20 cellular contexts compared by ENCODE assay signal in genomic region chr11:119041821-119042514, GRCh38. TPM values are rescaled to one million over a fixed set of nuclear protein-coding genes. Genes with fewer than 3 reads are reported as not detected.
DNase-seq lines count a peak whose midpoint lies in the region; ATAC-seq, FAIRE-seq and TF ChIP-seq lines count a peak whose summit lies in the region.
"Had no signal": no experiment of that assay in that cellular context is flagged by ENCODE, and none has a peak within 500 bp of the region (broad histone marks: within the 10 kb centered on the region; RNA-seq: fewer than 3 reads in every experiment).

No MANE protein-coding gene starts in this region.

- no peaks in the 10 kb centered on the region for H3K27me3 Mint-ChIP-seq in naive thymus-derived CD8-positive, alpha-beta T cell
- H3K27me3 Mint-ChIP-seq: memory B cell had no signal

- TF ChIP-seq RAD21 in GM12878 (IDR thresholded peaks at IDR 0.05; ENCODE audit: insufficient read depth, low read depth, low read length) = no peak

- H3K4me1 Mint-ChIP-seq in naive thymus-derived CD8-positive, alpha-beta T cell = peaks cover 0 to 4% (median 0%) of the 10 kb centered on the region in 4 donors
- H3K4me1 Mint-ChIP-seq: natural killer cell had no signal

- no peaks in the 10 kb centered on the region for H3K9me2 ChIP-seq in Karpas-422 (replicated peaks; ENCODE audit: insufficient read depth, low read length)

- TF ChIP-seq CTCF in GM12878 (IDR thresholded peaks at IDR 0.05 in 2 of 3, conservative IDR thresholded peaks at IDR 0.05 in 1 of 3; ENCODE audit: control insufficient read depth in 2 of 3, extremely low read depth in 1 of 3, insufficient read depth in 1 of 3, low read depth in 3 of 3, low read length in 3 of 3) = no peak

- H3K4me2 ChIP-seq in GM12878 (ENCODE audit: control insufficient read depth, insufficient read depth) (no peak overlapping the region), Karpas-422 (ENCODE audit: low read depth, low read length, poor library complexity, severe bottlenecking) (no peak overlapping the region)

- H3K79me2 ChIP-seq in GM12878 (ENCODE audit: control insufficient read depth, insufficient read depth, low read length) = no peaks in the 10 kb centered on the region
- H3K79me2 ChIP-seq in Karpas-422 (ENCODE audit: low read length) = no peaks in the 10 kb centered on the region

- no peak overlapping the region for H3K4me3 ChIP-seq in GM12878
- no peak overlapping the region for H3K4me3 ChIP-seq in Karpas-422 (ENCODE audit: low read length)
- H3K4me3 ChIP-seq: Peyer's patch had no signal

- H3K9ac ChIP-seq in GM12878 (ENCODE audit: control insufficient read depth, insufficient read depth, low read length) (no peak overlapping the region), Karpas-422 (ENCODE audit: low read length) (no peak overlapping the region)

- ATAC-seq in GM12878 (peak; percentile 24; the same call in 2 of the 3 replicates), HG02870 (IDR thresholded peaks at IDR 0.05; ENCODE audit: unreplicated experiment) (no peak)
- no peak for ATAC-seq in naive thymus-derived CD8-positive, alpha-beta T cell
- ATAC-seq: natural killer cell had no signal

- H3K27ac Mint-ChIP-seq in naive thymus-derived CD8-positive, alpha-beta T cell = peak overlapping the region in 1 of 10 donors; percentile 20
- H3K27ac Mint-ChIP-seq: HFFc6, memory B cell, natural killer cell had no signal

- SMC1A ChIA-PET in GM12878 (lab: Charles Lee; ENCODE audit: uncharacterized antibody, unreplicated experiment) = interaction anchor here (0.7 kb wide), 1 partner anchor 65 kb away, joined by 3 read pairs; no protein-coding TSS in a partner anchor

- H4K20me1 ChIP-seq in GM12878 (ENCODE audit: control insufficient read depth, insufficient read depth) (no peaks in the 10 kb centered on the region), Karpas-422 (ENCODE audit: insufficient read depth, low read depth, low read length) (no peaks in the 10 kb centered on the region)

- BruUV-seq in GM12878 (replicated peaks; lab: Mats Ljungman, UMichigan) = no TSS peak

- no peaks in the 10 kb centered on the region for H3K9me3 ChIP-seq in GM12878 (replicated peaks; ENCODE audit: control insufficient read depth, insufficient read depth, low read length)
- H3K9me3 ChIP-seq in Karpas-422 (ENCODE audit: low read length) = no peaks in the 10 kb centered on the region
- H3K9me3 ChIP-seq: Peyer's patch had no signal

- CTCF ChIA-PET in GM12878 (lab: Yijun Ruan, JAX) = interaction anchor here (1.0 kb wide), 2 partner anchors 13 to 296 kb away, joined by 4 to 7 read pairs; no protein-coding TSS in a partner anchor

- no peak for TF ChIP-seq POLR2A in GM12878 (IDR thresholded peaks at IDR 0.05; ENCODE audit: low read depth, low read length)

- H3K36me3 ChIP-seq in GM12878 (ENCODE audit: control insufficient read depth in 2 of 2, insufficient read depth in 2 of 2, low read length in 1 of 2) = peaks cover 11 to 15% of the 10 kb centered on the region in 2 experiments
- no peaks in the 10 kb centered on the region for H3K36me3 ChIP-seq in Karpas-422 (ENCODE audit: insufficient read depth, low read length)

- no peak overlapping the region for H2AFZ ChIP-seq in GM12878 (ENCODE audit: control insufficient read depth, low read depth, low read length)
- H2AFZ ChIP-seq in Karpas-422 (ENCODE audit: low read length) = no peak overlapping the region

- intact Hi-C loops in GM12878 (cut with micrococcal nuclease; ENCODE audit: unreplicated experiment) = no loop called here

- WGBS in GM12878 (ENCODE audit: insufficient coverage, insufficient replicate concordance, low lambda C conversion rate, missing lambda C conversion rate) = 88% methylated on average over 4 of the region's 4 CpGs

- POLR2A ChIA-PET in GM12878 (lab: Charles Lee) = interaction anchor here (0.6 to 1.8 kb wide), 4 partner anchors 9 to 345 kb away, joined by 3 to 5 read pairs (median 3); no protein-coding TSS in a partner anchor
- POLR2A ChIA-PET in naive thymus-derived CD8-positive, alpha-beta T cell (lab: Charles Lee) = interaction anchor here (0.7 to 1.6 kb wide), 2 partner anchors 15 to 247 kb away, joined by 3 read pairs; partner anchors contain the start of gene HYOU1

- in situ Hi-C loops in GM12878 (cut with MboI) = no loop called here

- H3K27ac ChIP-seq in GM12878 (ENCODE audit: control insufficient read depth, insufficient read depth) (no peak overlapping the region), Karpas-422 (ENCODE audit: low read length) (no peak overlapping the region)
- H3K27ac ChIP-seq: Peyer's patch had no signal

- H3K4me3 Mint-ChIP-seq in naive thymus-derived CD8-positive, alpha-beta T cell = peak overlapping the region in 1 of 10 donors; percentile 30
- H3K4me3 Mint-ChIP-seq: HFFc6, memory B cell, natural killer cell had no signal

- H3K4me1 ChIP-seq in GM12878 (ENCODE audit: control insufficient read depth, insufficient read depth, low read length) (no peaks in the 10 kb centered on the region), Karpas-422 (ENCODE audit: low read length) (peaks cover 12% of the 10 kb centered on the region)
- H3K4me1 ChIP-seq: Peyer's patch had no signal

- no peak for TF ChIP-seq EP300 in GM12878 (IDR thresholded peaks at IDR 0.05; ENCODE audit: borderline replicate concordance in 1 of 2, control insufficient read depth in 1 of 2, low read depth in 2 of 2, low read length in 2 of 2)

- no peak for FAIRE-seq in GM12878 (lab: Jason Lieb, UNC)
- FAIRE-seq: colon, kidney had no signal

- peaks cover 0 to 25% (median 2%) of the 10 kb centered on the region in 3 donors for H3K36me3 Mint-ChIP-seq in naive thymus-derived CD8-positive, alpha-beta T cell
- H3K36me3 Mint-ChIP-seq: natural killer cell had no signal

- DNase-seq in DMS53 (lab: John Stamatoyannopoulos, UW) (peak; percentile 94), EH (ENCODE audit: low read depth) (peak; percentile 26), NCI-H226 (peak; percentile 37), GM12878 (ENCODE audit: low read depth, low spot score) (no peak), NCI-H2227 (lab: John Stamatoyannopoulos, UW; ENCODE audit: unreplicated experiment) (no peak), Karpas-422 (no peak)
- DNase-seq in naive thymus-derived CD8-positive, alpha-beta T cell = no peak
- DNase-seq: activated naive CD4-positive, alpha-beta T cell; AML-193; COR-L47; HFFc6; natural killer cell; NCI-H146; NCI-H82; Peyer's patch; stimulated activated CD4-positive, alpha-beta T cell treated with anti-CD3 and anti-CD28 coated beads, Interleukin-2, amount 100 ng/mL, for 48 hours had no signal

- no peaks in the 10 kb centered on the region for H3K9me3 Mint-ChIP-seq in naive thymus-derived CD8-positive, alpha-beta T cell
- H3K9me3 Mint-ChIP-seq: HFFc6, memory B cell, natural killer cell had no signal

- RAD21 ChIA-PET in GM12878 (lab: Charles Lee; ENCODE audit: unreplicated experiment) = interaction anchor here (1.2 kb wide), 1 partner anchor 9 kb away, joined by 3 read pairs; no protein-coding TSS in a partner anchor

- no peaks in the 10 kb centered on the region for H3K27me3 ChIP-seq in GM12878 (replicated peaks in 1 of 2; ENCODE audit: control insufficient read depth in 2 of 2, insufficient read depth in 2 of 2, low read length in 1 of 2)
- H3K27me3 ChIP-seq in Karpas-422 (ENCODE audit: low read length) = no peaks in the 10 kb centered on the region
- H3K27me3 ChIP-seq: Peyer's patch had no signal

RNA-seq across cellular contexts. Expression of gene SLC37A4, which starts 11.3 kb away (rescaled TPM):
- 37.1 and 38.5 TPM in 2 replicates for total RNA-seq in GM12878 (2013; cell fraction: nucleolus; rRNA removed)
- total RNA-seq in GM12878 (2014; rRNA removed) (15.5 and 17.1 TPM in 2 replicates), GM12878 (2014; rRNA removed; fragmentation: Illumina TruSeq; extraction: Trizol) (11.5 and 11.6 TPM in 2 replicates), GM12878 (2021) (19.2 and 20.6 TPM in 2 replicates)
- polyA plus RNA-seq in GM12878 (2011; ENCODE audit: low read depth) = 13.3 TPM
- polyA plus RNA-seq in GM12878 (2011; rRNA removed) (22.0 and 29.7 TPM in 2 replicates), GM12878 (2014; fragmentation: Illumina TruSeq; extraction: Trizol) (16.4 and 20.1 TPM in 2 replicates), GM12878 (2014; fragmentation: Nextera tagmentation; extraction: Ambion mirVana) (10 to 100 TPM; 11.9 to 12.1 TPM), GM12878 (2014; rRNA removed) (25.3 and 25.8 TPM in 2 replicates), GM12878 (2016; fragmentation: Nextera tagmentation; extraction: Ambion mirVana) (10 to 100 TPM; 24.2 to 27.8 TPM)
- polyA plus RNA-seq in GM12878 (2011; cell fraction: cytosol; rRNA removed) = 45.9 and 47.6 TPM in 2 replicates
- 136 and 177 TPM in 2 replicates for polyA plus RNA-seq in GM12878 (2011; cell fraction: nucleus; rRNA removed)
- 13.9 and 18.0 TPM in 2 replicates for polyA plus RNA-seq in GM12878 (2012)
- 40.1 and 45.7 TPM in 2 replicates for polyA minus RNA-seq in GM12878 (2011; rRNA and poly(A)+ RNA removed)
- polyA minus RNA-seq in GM12878 (2011; cell fraction: cytosol; rRNA and poly(A)+ RNA removed) = 5.3 and 8.1 TPM in 2 replicates
- 21.5 and 27.0 TPM in 2 replicates for polyA minus RNA-seq in GM12878 (2011; cell fraction: nucleus; rRNA and poly(A)+ RNA removed)
- 10 to 100 TPM; 15.3 to 17.1 TPM for total RNA-seq in naive thymus-derived CD8-positive, alpha-beta T cell
- 10 to 100 TPM in 2 of 3 donors, 1 to 10 TPM in 1; 9.7 to 12.8 (median 12.1) TPM for polyA plus RNA-seq in naive thymus-derived CD8-positive, alpha-beta T cell
- total RNA-seq in Karpas-422 (2014; rRNA removed; shearing (Covaris generic); ENCODE audit: low replicate concordance) = 4.7 and 7.4 TPM in 2 replicates

RNA-seq across cellular contexts. Expression of gene HYOU1, which starts 15.0 kb away (rescaled TPM):
- 90.5 and 95.1 TPM in 2 replicates for total RNA-seq in GM12878 (2013; cell fraction: nucleolus; rRNA removed)
- total RNA-seq in GM12878 (2014; rRNA removed) (90.7 and 94.9 TPM in 2 replicates), GM12878 (2014; rRNA removed; fragmentation: Illumina TruSeq; extraction: Trizol) (80.8 and 91.5 TPM in 2 replicates), GM12878 (2021) (133 and 156 TPM in 2 replicates)
- 59.9 TPM for polyA plus RNA-seq in GM12878 (2011; ENCODE audit: low read depth)
- polyA plus RNA-seq in GM12878 (2011; rRNA removed) (74.8 and 119 TPM in 2 replicates), GM12878 (2014; fragmentation: Illumina TruSeq; extraction: Trizol) (93.2 and 121 TPM in 2 replicates), GM12878 (2014; fragmentation: Nextera tagmentation; extraction: Ambion mirVana) (10 to 100 TPM; 15.4 to 46.3 TPM), GM12878 (2014; rRNA removed) (99.4 and 116 TPM in 2 replicates), GM12878 (2016; fragmentation: Nextera tagmentation; extraction: Ambion mirVana) (100 to 1,000 TPM; 154 to 157 TPM)
- 141 and 144 TPM in 2 replicates for polyA plus RNA-seq in GM12878 (2011; cell fraction: cytosol; rRNA removed)
- polyA plus RNA-seq in GM12878 (2011; cell fraction: nucleus; rRNA removed) = 124 and 149 TPM in 2 replicates
- 70.3 and 94.8 TPM in 2 replicates for polyA plus RNA-seq in GM12878 (2012)
- 118 and 166 TPM in 2 replicates for polyA minus RNA-seq in GM12878 (2011; rRNA and poly(A)+ RNA removed)
- 59.7 and 60.1 TPM in 2 replicates for polyA minus RNA-seq in GM12878 (2011; cell fraction: cytosol; rRNA and poly(A)+ RNA removed)
- polyA minus RNA-seq in GM12878 (2011; cell fraction: nucleus; rRNA and poly(A)+ RNA removed) = 34.5 and 59.4 TPM in 2 replicates
- total RNA-seq in naive thymus-derived CD8-positive, alpha-beta T cell = 10 to 100 TPM; 65.1 to 69.6 TPM
- 10 to 100 TPM; 14.1 to 17.1 (median 15.8) TPM for polyA plus RNA-seq in naive thymus-derived CD8-positive, alpha-beta T cell
- total RNA-seq in Karpas-422 (2014; rRNA removed; shearing (Covaris generic); ENCODE audit: low replicate concordance) = 27.3 and 32.5 TPM in 2 replicates

RNA-seq across cellular contexts. Expression of gene TRAPPC4, which starts 23.4 kb away (rescaled TPM):
- 40.8 and 43.0 TPM in 2 replicates for total RNA-seq in GM12878 (2013; cell fraction: nucleolus; rRNA removed)
- total RNA-seq in GM12878 (2014; rRNA removed) (76.5 and 87.1 TPM in 2 replicates), GM12878 (2014; rRNA removed; fragmentation: Illumina TruSeq; extraction: Trizol) (66.1 and 69.1 TPM in 2 replicates), GM12878 (2021) (62.7 and 62.8 TPM in 2 replicates)
- 37.4 TPM for polyA plus RNA-seq in GM12878 (2011; ENCODE audit: low read depth)
- polyA plus RNA-seq in GM12878 (2011; rRNA removed) (94.2 and 105 TPM in 2 replicates), GM12878 (2014; fragmentation: Illumina TruSeq; extraction: Trizol) (56.7 and 61.6 TPM in 2 replicates), GM12878 (2014; fragmentation: Nextera tagmentation; extraction: Ambion mirVana) (100 to 1,000 TPM; 205 to 231 TPM), GM12878 (2014; rRNA removed) (91.5 and 92.7 TPM in 2 replicates), GM12878 (2016; fragmentation: Nextera tagmentation; extraction: Ambion mirVana) (100 to 1,000 TPM; 188 to 196 TPM)
- polyA plus RNA-seq in GM12878 (2011; cell fraction: cytosol; rRNA removed) = 154 and 245 TPM in 2 replicates
- 71.7 and 114 TPM in 2 replicates for polyA plus RNA-seq in GM12878 (2011; cell fraction: nucleus; rRNA removed)
- polyA plus RNA-seq in GM12878 (2012) = 53.1 and 53.9 TPM in 2 replicates
- 80.1 and 95.1 TPM in 2 replicates for polyA minus RNA-seq in GM12878 (2011; rRNA and poly(A)+ RNA removed)
- polyA minus RNA-seq in GM12878 (2011; cell fraction: cytosol; rRNA and poly(A)+ RNA removed) = 9.5 and 15.8 TPM in 2 replicates
- 30.0 and 42.6 TPM in 2 replicates for polyA minus RNA-seq in GM12878 (2011; cell fraction: nucleus; rRNA and poly(A)+ RNA removed)
- total RNA-seq in naive thymus-derived CD8-positive, alpha-beta T cell = 100 to 1,000 TPM; 100 to 109 TPM
- polyA plus RNA-seq in naive thymus-derived CD8-positive, alpha-beta T cell = 10 to 100 TPM; 73.0 to 97.6 (median 86.1) TPM
- 26.3 and 33.0 TPM in 2 replicates for total RNA-seq in Karpas-422 (2014; rRNA removed; shearing (Covaris generic); ENCODE audit: low replicate concordance)

RNA-seq across cellular contexts. Expression of gene RPS25, which starts 23.8 kb away (rescaled TPM):
- total RNA-seq in GM12878 (2013; cell fraction: nucleolus; rRNA removed) = 240 and 366 TPM in 2 replicates
- total RNA-seq in GM12878 (2014; rRNA removed) (886 and 1,063 TPM in 2 replicates), GM12878 (2014; rRNA removed; fragmentation: Illumina TruSeq; extraction: Trizol) (3,203 and 3,262 TPM in 2 replicates), GM12878 (2021) (1,627 and 1,676 TPM in 2 replicates)
- 10,130 TPM for polyA plus RNA-seq in GM12878 (2011; ENCODE audit: low read depth)
- polyA plus RNA-seq in GM12878 (2011; rRNA removed) (1,188 and 1,624 TPM in 2 replicates), GM12878 (2014; fragmentation: Illumina TruSeq; extraction: Trizol) (3,746 and 5,671 TPM in 2 replicates), GM12878 (2014; fragmentation: Nextera tagmentation; extraction: Ambion mirVana) (1,000 to 10,000 TPM; 3,292 to 3,419 TPM), GM12878 (2014; rRNA removed) (1,401 and 2,108 TPM in 2 replicates), GM12878 (2016; fragmentation: Nextera tagmentation; extraction: Ambion mirVana) (1,000 to 10,000 TPM; 2,959 to 3,172 TPM)
- 1,068 and 1,259 TPM in 2 replicates for polyA plus RNA-seq in GM12878 (2011; cell fraction: cytosol; rRNA removed)
- polyA plus RNA-seq in GM12878 (2011; cell fraction: nucleus; rRNA removed) = 573 and 676 TPM in 2 replicates
- polyA plus RNA-seq in GM12878 (2012) = 2,542 and 2,883 TPM in 2 replicates
- polyA minus RNA-seq in GM12878 (2011; rRNA and poly(A)+ RNA removed) = 195 and 260 TPM in 2 replicates
- polyA minus RNA-seq in GM12878 (2011; cell fraction: cytosol; rRNA and poly(A)+ RNA removed) = 285 and 317 TPM in 2 replicates
- polyA minus RNA-seq in GM12878 (2011; cell fraction: nucleus; rRNA and poly(A)+ RNA removed) = 42.4 and 48.0 TPM in 2 replicates
- total RNA-seq in naive thymus-derived CD8-positive, alpha-beta T cell = 1,000 to 10,000 TPM; 2,469 to 2,482 TPM
- polyA plus RNA-seq in naive thymus-derived CD8-positive, alpha-beta T cell = 1,000 to 10,000 TPM; 5,252 to 6,742 (median 6,279) TPM
- 547 and 607 TPM in 2 replicates for total RNA-seq in Karpas-422 (2014; rRNA removed; shearing (Covaris generic); ENCODE audit: low replicate concordance)

RNA-seq across cellular contexts. Expression of gene VPS11, which starts 25.6 kb away (rescaled TPM):
- total RNA-seq in GM12878 (2013; cell fraction: nucleolus; rRNA removed) = 28.5 and 34.5 TPM in 2 replicates
- total RNA-seq in GM12878 (2014; rRNA removed) = 24.2 and 25.3 TPM in 2 replicates
- total RNA-seq in GM12878 (2014; rRNA removed; fragmentation: Illumina TruSeq; extraction: Trizol) = 24.4 and 24.9 TPM in 2 replicates
- 22.9 and 25.9 TPM in 2 replicates for total RNA-seq in GM12878 (2021)
- polyA plus RNA-seq in GM12878 (2011; ENCODE audit: low read depth) = 26.6 TPM
- polyA plus RNA-seq in GM12878 (2011; rRNA removed) = 8.1 and 15.8 TPM in 2 replicates
- 22.4 and 23.1 TPM in 2 replicates for polyA plus RNA-seq in GM12878 (2011; cell fraction: cytosol; rRNA removed)
- polyA plus RNA-seq in GM12878 (2011; cell fraction: nucleus; rRNA removed) = 38.6 and 45.8 TPM in 2 replicates
- polyA plus RNA-seq in GM12878 (2012) = 28.0 and 30.9 TPM in 2 replicates
- 25.1 and 25.8 TPM in 2 replicates for polyA plus RNA-seq in GM12878 (2014; fragmentation: Illumina TruSeq; extraction: Trizol)
- 10 to 100 TPM; 18.3 to 18.9 TPM for polyA plus RNA-seq in GM12878 (2014; fragmentation: Nextera tagmentation; extraction: Ambion mirVana)
- polyA plus RNA-seq in GM12878 (2014; rRNA removed) = 26.4 and 30.3 TPM in 2 replicates
- 10 to 100 TPM; 24.6 to 26.2 TPM for polyA plus RNA-seq in GM12878 (2016; fragmentation: Nextera tagmentation; extraction: Ambion mirVana)
- polyA minus RNA-seq in GM12878 (2011; rRNA and poly(A)+ RNA removed) = 23.1 and 26.7 TPM in 2 replicates
- 6.8 and 11.9 TPM in 2 replicates for polyA minus RNA-seq in GM12878 (2011; cell fraction: cytosol; rRNA and poly(A)+ RNA removed)
- 11.0 and 19.9 TPM in 2 replicates for polyA minus RNA-seq in GM12878 (2011; cell fraction: nucleus; rRNA and poly(A)+ RNA removed)
- total RNA-seq in naive thymus-derived CD8-positive, alpha-beta T cell = 10 to 100 TPM; 63.3 to 68.0 TPM
- polyA plus RNA-seq in naive thymus-derived CD8-positive, alpha-beta T cell = 10 to 100 TPM; 43.2 to 58.4 (median 44.8) TPM
- total RNA-seq in Karpas-422 (2014; rRNA removed; shearing (Covaris generic); ENCODE audit: low replicate concordance) = 19.2 and 25.5 TPM in 2 replicates

Comparison
In these comparisons a context has a peak if more than half of its experiments do, and no peak if none do; other contexts are left out.
1. DNase-seq: peak in DMS53 (single experiment), EH (single experiment) and NCI-H226 (single experiment); none in GM12878 (single experiment), NCI-H2227 (single experiment), naive thymus-derived CD8-positive, alpha-beta T cell (0 of 10) and Karpas-422 (single experiment).